ENCODE assay signal across 1 cellular context in the genomic region with DNA sequence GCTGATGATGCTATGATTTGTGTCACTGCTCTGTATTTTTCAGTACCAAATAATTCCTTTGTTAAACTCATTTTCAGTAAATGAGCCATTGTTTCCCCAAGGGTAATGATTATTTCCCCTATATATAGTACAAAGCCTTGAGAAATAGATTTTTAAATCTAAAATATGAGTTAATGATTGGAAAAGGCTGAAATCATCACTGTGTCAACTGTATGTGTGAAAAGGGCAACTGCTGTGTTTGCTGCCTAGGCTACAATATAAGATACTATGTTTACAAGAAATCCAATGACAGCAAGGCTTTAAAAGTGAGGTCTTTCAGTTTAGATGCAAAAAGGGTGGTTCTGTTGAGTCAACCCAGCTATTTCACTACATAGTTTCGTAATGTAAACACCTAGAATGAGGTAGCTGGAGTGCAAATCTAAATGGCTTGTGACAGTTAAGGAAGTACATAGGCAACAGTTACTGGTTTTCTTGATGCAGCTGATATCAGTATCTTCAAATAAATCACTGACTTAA.
TF ChIP-seq lines count a peak whose summit lies in the region.

No MANE protein-coding gene starts in this region.

TF ChIP-seq in HepG2, 621 proteins besides CTCF, POLR2A, EP300 and RAD21 (continued from another document):
- TF ChIP-seq, protein P1, sequence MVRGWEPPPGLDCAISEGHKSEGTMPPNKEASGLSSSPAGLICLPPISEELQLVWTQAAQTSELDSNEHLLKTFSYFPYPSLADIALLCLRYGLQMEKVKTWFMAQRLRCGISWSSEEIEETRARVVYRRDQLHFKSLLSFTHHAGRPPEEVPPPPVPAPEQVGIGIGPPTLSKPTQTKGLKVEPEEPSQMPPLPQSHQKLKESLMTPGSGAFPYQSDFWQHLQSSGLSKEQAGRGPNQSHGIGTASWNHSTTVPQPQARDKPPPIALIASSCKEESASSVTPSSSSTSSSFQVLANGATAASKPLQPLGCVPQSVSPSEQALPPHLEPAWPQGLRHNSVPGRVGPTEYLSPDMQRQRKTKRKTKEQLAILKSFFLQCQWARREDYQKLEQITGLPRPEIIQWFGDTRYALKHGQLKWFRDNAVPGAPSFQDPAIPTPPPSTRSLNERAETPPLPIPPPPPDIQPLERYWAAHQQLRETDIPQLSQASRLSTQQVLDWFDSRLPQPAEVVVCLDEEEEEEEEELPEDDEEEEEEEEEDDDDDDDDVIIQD (CRISPR knock-in tag; IDR thresholded peaks at IDR 0.05; ENCODE audit: low read depth): peak; percentile 61; the same call in 1 of the 2 replicates
- TF ChIP-seq ZBTB7A (CRISPR knock-in tag; IDR thresholded peaks at IDR 0.05): no peak
- TF ChIP-seq ARID5B (CRISPR knock-in tag; IDR thresholded peaks at IDR 0.05): peak; percentile 71; the same call in 1 of the 2 replicates
- no peak for TF ChIP-seq MXD4 (CRISPR knock-in tag; IDR thresholded peaks at IDR 0.05)
- TF ChIP-seq HMG20A (CRISPR knock-in tag; IDR thresholded peaks at IDR 0.05; ENCODE audit: borderline replicate concordance): peak; percentile 44; the same call in 1 of the 2 replicates
- TF ChIP-seq ZNF441 (CRISPR knock-in tag; IDR thresholded peaks at IDR 0.05; ENCODE audit: borderline replicate concordance): no peak
- TF ChIP-seq ZNF446 (CRISPR knock-in tag; IDR thresholded peaks at IDR 0.05): no peak
- TF ChIP-seq RXRB (CRISPR knock-in tag; IDR thresholded peaks at IDR 0.05; ENCODE audit: borderline replicate concordance): peak; percentile 14; the same call in 1 of the 2 replicates
- TF ChIP-seq FOXA1 (IDR thresholded peaks at IDR 0.05): no peak
- peak; percentile 86 for TF ChIP-seq FOXA1 (CRISPR knock-in tag; IDR thresholded peaks at IDR 0.05)
- TF ChIP-seq, protein P2, sequence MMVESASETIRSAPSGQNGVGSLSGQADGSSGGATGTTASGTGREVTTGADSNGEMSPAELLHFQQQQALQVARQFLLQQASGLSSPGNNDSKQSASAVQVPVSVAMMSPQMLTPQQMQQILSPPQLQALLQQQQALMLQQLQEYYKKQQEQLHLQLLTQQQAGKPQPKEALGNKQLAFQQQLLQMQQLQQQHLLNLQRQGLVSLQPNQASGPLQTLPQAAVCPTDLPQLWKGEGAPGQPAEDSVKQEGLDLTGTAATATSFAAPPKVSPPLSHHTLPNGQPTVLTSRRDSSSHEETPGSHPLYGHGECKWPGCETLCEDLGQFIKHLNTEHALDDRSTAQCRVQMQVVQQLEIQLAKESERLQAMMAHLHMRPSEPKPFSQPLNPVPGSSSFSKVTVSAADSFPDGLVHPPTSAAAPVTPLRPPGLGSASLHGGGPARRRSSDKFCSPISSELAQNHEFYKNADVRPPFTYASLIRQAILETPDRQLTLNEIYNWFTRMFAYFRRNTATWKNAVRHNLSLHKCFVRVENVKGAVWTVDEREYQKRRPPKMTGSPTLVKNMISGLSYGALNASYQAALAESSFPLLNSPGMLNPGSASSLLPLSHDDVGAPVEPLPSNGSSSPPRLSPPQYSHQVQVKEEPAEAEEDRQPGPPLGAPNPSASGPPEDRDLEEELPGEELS (CRISPR knock-in tag; IDR thresholded peaks at IDR 0.05): peak; percentile 52; the same call in 1 of the 2 replicates
- TF ChIP-seq SETDB1 (CRISPR knock-in tag; IDR thresholded peaks at IDR 0.05; ENCODE audit: borderline replicate concordance): no peak
- TF ChIP-seq ELF3 (CRISPR knock-in tag; IDR thresholded peaks at IDR 0.05): peak; percentile 48; the same call in 1 of the 2 replicates
- TF ChIP-seq, protein P3, sequence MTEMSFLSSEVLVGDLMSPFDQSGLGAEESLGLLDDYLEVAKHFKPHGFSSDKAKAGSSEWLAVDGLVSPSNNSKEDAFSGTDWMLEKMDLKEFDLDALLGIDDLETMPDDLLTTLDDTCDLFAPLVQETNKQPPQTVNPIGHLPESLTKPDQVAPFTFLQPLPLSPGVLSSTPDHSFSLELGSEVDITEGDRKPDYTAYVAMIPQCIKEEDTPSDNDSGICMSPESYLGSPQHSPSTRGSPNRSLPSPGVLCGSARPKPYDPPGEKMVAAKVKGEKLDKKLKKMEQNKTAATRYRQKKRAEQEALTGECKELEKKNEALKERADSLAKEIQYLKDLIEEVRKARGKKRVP (CRISPR knock-in tag; IDR thresholded peaks at IDR 0.05): peak in 1 of 2 experiments; percentile 63; a peak in 2 of 4 replicates
- TF ChIP-seq CEBPB (IDR thresholded peaks at IDR 0.05; ENCODE audit: borderline replicate concordance, low read depth, low read length): peak; percentile 83
- TF ChIP-seq FOXK1 (CRISPR knock-in tag; IDR thresholded peaks at IDR 0.05; ENCODE audit: borderline replicate concordance, low read depth): peak; percentile 61; the same call in 1 of the 2 replicates
- no peak for TF ChIP-seq TAF1 (CRISPR knock-in tag; IDR thresholded peaks at IDR 0.05)
- TF ChIP-seq ZNF850 (CRISPR knock-in tag; conservative IDR thresholded peaks at IDR 0.05): no peak
- peak; percentile 70 for TF ChIP-seq CEBPG (CRISPR knock-in tag; IDR thresholded peaks at IDR 0.05)
- peak; percentile 47; the same call in 1 of the 2 replicates for TF ChIP-seq RFX1 (IDR thresholded peaks at IDR 0.05)
- TF ChIP-seq CREB1 (IDR thresholded peaks at IDR 0.05): no peak
- TF ChIP-seq CREB1 (CRISPR knock-in tag; IDR thresholded peaks at IDR 0.05): peak; percentile 35; the same call in 1 of the 2 replicates
- TF ChIP-seq RARA (CRISPR knock-in tag; IDR thresholded peaks at IDR 0.05): 0 out of 2 replicates have a peak, but pooled peaks have one; percentile 23
- TF ChIP-seq POGZ (CRISPR knock-in tag; IDR thresholded peaks at IDR 0.05): 0 out of 2 replicates have a peak, but pooled peaks have one; percentile 37
- TF ChIP-seq FOXP1 (IDR thresholded peaks at IDR 0.05): 0 out of 2 replicates have a peak, but pooled peaks have one; percentile 17
- peak; percentile 79 for TF ChIP-seq FOXP1 (CRISPR knock-in tag; IDR thresholded peaks at IDR 0.05)
- peak; percentile 60; the same call in 1 of the 2 replicates for TF ChIP-seq FOSL2 (CRISPR knock-in tag; IDR thresholded peaks at IDR 0.05)
- TF ChIP-seq SAP130 (CRISPR knock-in tag; IDR thresholded peaks at IDR 0.05; ENCODE audit: low read depth): peak; percentile 58
- no peak for TF ChIP-seq PTBP1 (IDR thresholded peaks at IDR 0.05; ENCODE audit: low read depth, low read length, poor library complexity, severe bottlenecking)
- TF ChIP-seq GATAD2A (CRISPR knock-in tag; IDR thresholded peaks at IDR 0.05): peak; percentile 77
